19 cellular contexts compared by ENCODE assay signal in genomic region chr7:108605582-108606173, GRCh38. TPM values are rescaled to one million over a fixed set of nuclear protein-coding genes. Genes with fewer than 3 reads are reported as not detected.
A peak's percentile ranks its signal among the peaks of the same experiment; 100 is the strongest.
DNase-seq lines count a peak whose midpoint lies in the region; ATAC-seq and TF ChIP-seq lines count a peak whose summit lies in the region.
"Had no signal": no experiment of that assay in that cellular context is flagged by ENCODE, and none has a peak within 500 bp of the region (broad histone marks: within the 10 kb centered on the region; RNA-seq: fewer than 3 reads in every experiment).

No MANE protein-coding gene starts in this region.

- peak overlapping the region; percentile 52 for H3K27ac Mint-ChIP-seq in activated naive CD8-positive, alpha-beta T cell treated with anti-CD3 and anti-CD28 coated beads for 36 hours
- H3K27ac Mint-ChIP-seq: activated naive CD4-positive, alpha-beta T cell treated with anti-CD3 and anti-CD28 coated beads, Interleukin-2, amount 50 U/mL, for 24 hours; mesothelial cell of epicardium; nephron progenitor cell had no signal

- no peaks in the 10 kb centered on the region for H3K36me3 ChIP-seq in heart left ventricle
- H3K36me3 ChIP-seq: spleen, thyroid gland had no signal

- intact Hi-C loops in heart left ventricle (cut with DNase I) = no loop called here

- peak; percentile 70 for ATAC-seq in GM18502 (IDR thresholded peaks at IDR 0.05; ENCODE audit: poor library complexity, unreplicated experiment)
- ATAC-seq in GM18858 (IDR thresholded peaks at IDR 0.05; ENCODE audit: unreplicated experiment) = peak; percentile 57
- ATAC-seq in HG03342 (IDR thresholded peaks at IDR 0.05; ENCODE audit: unreplicated experiment) = peak; percentile 50
- ATAC-seq in heart left ventricle = no peak
- ATAC-seq in GM21390 (IDR thresholded peaks at IDR 0.05; ENCODE audit: unreplicated experiment) = no peak
- no peak for ATAC-seq in HG03571 (IDR thresholded peaks at IDR 0.05; ENCODE audit: unreplicated experiment)
- ATAC-seq: psoas muscle had no signal

- H3K4me1 Mint-ChIP-seq in activated naive CD8-positive, alpha-beta T cell treated with anti-CD3 and anti-CD28 coated beads for 36 hours = peaks cover 6% of the 10 kb centered on the region
- H3K4me1 Mint-ChIP-seq: activated naive CD4-positive, alpha-beta T cell treated with anti-CD3 and anti-CD28 coated beads, Interleukin-2, amount 50 U/mL, for 24 hours; mesothelial cell of epicardium; nephron progenitor cell had no signal

- H3K36me3 Mint-ChIP-seq in activated naive CD8-positive, alpha-beta T cell treated with anti-CD3 and anti-CD28 coated beads for 36 hours = no peaks in the 10 kb centered on the region
- H3K36me3 Mint-ChIP-seq: activated naive CD4-positive, alpha-beta T cell treated with anti-CD3 and anti-CD28 coated beads, Interleukin-2, amount 50 U/mL, for 24 hours; mesothelial cell of epicardium had no signal

- H3K27me3 Mint-ChIP-seq in activated naive CD8-positive, alpha-beta T cell treated with anti-CD3 and anti-CD28 coated beads for 36 hours = peaks cover 3% of the 10 kb centered on the region
- H3K27me3 Mint-ChIP-seq: activated naive CD4-positive, alpha-beta T cell treated with anti-CD3 and anti-CD28 coated beads, Interleukin-2, amount 50 U/mL, for 24 hours had no signal

- H3K4me3 Mint-ChIP-seq in activated naive CD8-positive, alpha-beta T cell treated with anti-CD3 and anti-CD28 coated beads for 36 hours = no peak overlapping the region
- H3K4me3 Mint-ChIP-seq: activated naive CD4-positive, alpha-beta T cell treated with anti-CD3 and anti-CD28 coated beads, Interleukin-2, amount 50 U/mL, for 24 hours; mesothelial cell of epicardium; nephron progenitor cell had no signal

- H3K9me3 Mint-ChIP-seq in activated naive CD8-positive, alpha-beta T cell treated with anti-CD3 and anti-CD28 coated beads for 36 hours = no peaks in the 10 kb centered on the region
- H3K9me3 Mint-ChIP-seq: activated naive CD4-positive, alpha-beta T cell treated with anti-CD3 and anti-CD28 coated beads, Interleukin-2, amount 50 U/mL, for 24 hours; mesothelial cell of epicardium; nephron progenitor cell had no signal

- no peak for DNase-seq in activated naive CD8-positive, alpha-beta T cell treated with anti-CD3 and anti-CD28 coated beads for 36 hours
- DNase-seq in heart left ventricle (no peak), DMS79 treated with DMSO at 0.1 percent for 48 hours (lab: John Stamatoyannopoulos, UW) (no peak)
- DNase-seq: activated CD8-positive, alpha-beta memory T cell treated with anti-CD3 and anti-CD28 coated beads, Interleukin-2, amount 50 U/mL, for 48 hours; AML-193; NCI-H1105; nephron progenitor cell; psoas muscle; SK-N-SH; spleen; T-helper 9 cell; thyroid gland had no signal

- H3K4me3 ChIP-seq in heart left ventricle = no peak overlapping the region
- H3K4me3 ChIP-seq: psoas muscle, spleen, thyroid gland had no signal

- no peak for TF ChIP-seq CTCF in heart left ventricle (IDR thresholded peaks at IDR 0.05)

- no peaks in the 10 kb centered on the region for H3K4me1 ChIP-seq in heart left ventricle
- H3K4me1 ChIP-seq: psoas muscle, spleen, thyroid gland had no signal

- 73 to 76% (median 76%) methylated on average over 6 of the region's 6 CpGs for WGBS in heart left ventricle, 4 donors

- H3K27me3 ChIP-seq in heart left ventricle = peaks cover 0 to 5% (median 0%) of the 10 kb centered on the region in 9 donors
- H3K27me3 ChIP-seq: spleen, thyroid gland had no signal

- TF ChIP-seq POLR2A in heart left ventricle (IDR thresholded peaks at IDR 0.05) = no peak

- H3K9me3 ChIP-seq in heart left ventricle = no peaks in the 10 kb centered on the region
- H3K9me3 ChIP-seq: psoas muscle, SK-N-SH, spleen, thyroid gland had no signal

- H3K27ac ChIP-seq in heart left ventricle = no peak overlapping the region
- H3K27ac ChIP-seq: psoas muscle, spleen, thyroid gland had no signal

RNA-seq across cellular contexts. Expression of gene DNAJB9, which starts 36.0 kb away (rescaled TPM):
- total RNA-seq in activated naive CD8-positive, alpha-beta T cell treated with anti-CD3 and anti-CD28 coated beads for 36 hours = 1 to 10 TPM; 7.9 TPM
- total RNA-seq in heart left ventricle = 10 to 100 TPM; 36.8 to 78.9 (median 51.5) TPM
- 100 to 1,000 TPM in 1 of 2 donors, 10 to 100 TPM in 1; 15.1 to 105 TPM for polyA plus RNA-seq in heart left ventricle

RNA-seq across cellular contexts. Expression of gene THAP5, which starts 36.2 kb away (rescaled TPM):
- 10 to 100 TPM; 34.9 to 37.0 TPM for total RNA-seq in activated naive CD8-positive, alpha-beta T cell treated with anti-CD3 and anti-CD28 coated beads for 36 hours
- total RNA-seq in heart left ventricle = 10 to 100 TPM; 22.3 to 34.4 (median 26.3) TPM
- 10 to 100 TPM in 1 of 2 donors, 1 to 10 TPM in 1; 7.6 to 16.3 TPM for polyA plus RNA-seq in heart left ventricle

Comparison
In these comparisons a context has a peak if more than half of its experiments do, and no peak if none do; other contexts are left out.
1. ATAC-seq: peak in GM18502 (single experiment), GM18858 (single experiment) and HG03342 (single experiment); none in heart left ventricle (0 of 4), GM21390 (single experiment) and HG03571 (single experiment).
2. RNA of gene DNAJB9, which starts 36.0 kb away (total RNA-seq): 36.8 to 78.9 TPM in heart left ventricle; 7.9 TPM in activated naive CD8-positive, alpha-beta T cell treated with anti-CD3 and anti-CD28 coated beads for 36 hours; every median in the first group is over 4 times any median in the second.